In the genomic region with DNA sequence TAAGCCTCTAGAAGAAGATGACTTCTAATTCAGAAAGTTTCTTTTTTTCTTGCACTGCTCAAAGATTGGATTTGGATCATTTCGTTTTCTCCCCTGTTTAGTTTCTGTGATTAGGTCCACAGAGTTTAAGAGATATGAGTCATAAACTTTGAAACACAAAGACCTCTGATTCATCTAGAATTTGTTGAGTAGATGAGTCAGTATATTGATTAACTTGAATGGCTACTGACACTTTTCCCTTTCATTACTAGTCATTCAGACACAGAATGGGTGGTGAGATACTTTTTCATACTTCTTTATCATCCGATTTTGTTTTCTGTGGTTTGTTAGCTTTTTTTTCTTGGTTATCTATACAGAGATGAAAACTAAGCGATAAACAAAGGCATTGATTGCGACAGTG, we compare ENCODE assay signal across 11 cellular contexts. TPM values are rescaled to one million over a fixed set of nuclear protein-coding genes. Genes with fewer than 3 reads are reported as not detected.
DNase-seq lines count a peak whose midpoint lies in the region; ATAC-seq, FAIRE-seq and TF ChIP-seq lines count a peak whose summit lies in the region.
"Had no signal": no experiment of that assay in that cellular context is flagged by ENCODE, and none has a peak within 500 bp of the region (broad histone marks: within the 10 kb centered on the region; RNA-seq: fewer than 3 reads in every experiment).

No MANE protein-coding gene starts in this region.

- H3K36me3 ChIP-seq in pancreas (no peaks in the 10 kb centered on the region), transverse colon (no peaks in the 10 kb centered on the region)

- FAIRE-seq in pancreas (lab: Jason Lieb, UNC): peak; percentile 34

- peaks cover 4% of the 10 kb centered on the region for H3K27me3 Mint-ChIP-seq in activated CD4-positive, alpha-beta T cell treated with anti-CD3 and anti-CD28 coated beads for 36 hours
- no peaks in the 10 kb centered on the region for H3K27me3 Mint-ChIP-seq in T-helper 17 cell

- in situ Hi-C loops in transverse colon (cut with MboI; ENCODE audit: low pct_ligation_motif_present in 1 of 4, low pct_unique_long_range_greater_than_20kb in 1 of 4, low sequenced_read_pairs in 3 of 4): no loop called here

- TF ChIP-seq EP300 in transverse colon (IDR thresholded peaks at IDR 0.05; ENCODE audit: low read depth): no peak

- H3K9me3 ChIP-seq in pancreas: no peaks in the 10 kb centered on the region
- H3K9me3 ChIP-seq in T-helper 17 cell (ENCODE audit: control insufficient read depth, low read length, poor library complexity, severe bottlenecking): no peaks in the 10 kb centered on the region
- H3K9me3 ChIP-seq in transverse colon: no peaks in the 10 kb centered on the region

- no peak overlapping the region for H3K27ac Mint-ChIP-seq in activated CD4-positive, alpha-beta T cell treated with anti-CD3 and anti-CD28 coated beads for 36 hours
- no peak overlapping the region for H3K27ac Mint-ChIP-seq in T-helper 17 cell
- H3K27ac Mint-ChIP-seq: activated naive CD4-positive, alpha-beta T cell treated with anti-CD3 and anti-CD28 coated beads for 36 hours; GM23338 had no signal

- CTCF ChIA-PET in activated CD4-positive, alpha-beta T cell treated with anti-CD3 and anti-CD28 coated beads for 36 hours (lab: Charles Lee): no interaction called here

- H3K27me3 ChIP-seq in pancreas (peaks cover 0 to 22% (median 0%) of the 10 kb centered on the region in 4 donors), transverse colon (no peaks in the 10 kb centered on the region)

- no peak for DNase-seq in activated CD4-positive, alpha-beta T cell treated with anti-CD3 and anti-CD28 coated beads for 36 hours
- DNase-seq in activated CD4-positive, alpha-beta T cell treated with anti-CD3 and anti-CD28 coated beads for 1 hour: no peak
- DNase-seq in pancreas: no peak
- DNase-seq in T-helper 17 cell: no peak
- no peak for DNase-seq in transverse colon
- DNase-seq in dedifferentiated amniotic fluid mesenchymal stem cell (ENCODE audit: extremely low spot score): no peak
- DNase-seq: activated naive CD4-positive, alpha-beta T cell treated with anti-CD3 and anti-CD28 coated beads for 36 hours; DND-41 had no signal

- TF ChIP-seq POLR2A in transverse colon (IDR thresholded peaks at IDR 0.05): no peak

- H3K4me1 ChIP-seq in pancreas (no peaks in the 10 kb centered on the region), transverse colon (no peaks in the 10 kb centered on the region)

- peak; percentile 89 for ATAC-seq in activated CD4-positive, alpha-beta T cell treated with anti-CD3 and anti-CD28 coated beads for 36 hours
- peak; percentile 85 for ATAC-seq in GM21786 (IDR thresholded peaks at IDR 0.05; ENCODE audit: unreplicated experiment)
- peak; percentile 98 for ATAC-seq in HG03432 (IDR thresholded peaks at IDR 0.05; ENCODE audit: unreplicated experiment)
- ATAC-seq in pancreas: no peak
- no peak for ATAC-seq in T-helper 17 cell
- ATAC-seq: GM23338 had no signal

- H3K4me3 ChIP-seq in pancreas (no peak overlapping the region), transverse colon (no peak overlapping the region)
- H3K4me3 ChIP-seq: GM23338 had no signal

- H3K9me3 Mint-ChIP-seq in activated CD4-positive, alpha-beta T cell treated with anti-CD3 and anti-CD28 coated beads for 36 hours (ENCODE audit: low read depth): peaks cover 3% of the 10 kb centered on the region
- H3K9me3 Mint-ChIP-seq: activated naive CD4-positive, alpha-beta T cell treated with anti-CD3 and anti-CD28 coated beads for 36 hours; GM23338 had no signal

- no peak overlapping the region for H3K27ac ChIP-seq in pancreas
- H3K27ac ChIP-seq in transverse colon: no peak overlapping the region

- H3K4me3 Mint-ChIP-seq in activated CD4-positive, alpha-beta T cell treated with anti-CD3 and anti-CD28 coated beads for 36 hours: no peak overlapping the region
- H3K4me3 Mint-ChIP-seq in T-helper 17 cell: no peak overlapping the region
- H3K4me3 Mint-ChIP-seq: activated naive CD4-positive, alpha-beta T cell treated with anti-CD3 and anti-CD28 coated beads for 36 hours; GM23338 had no signal

- TF ChIP-seq CTCF in pancreas (IDR thresholded peaks at IDR 0.05) (no peak), transverse colon (IDR thresholded peaks at IDR 0.05) (no peak)

- H3K36me3 Mint-ChIP-seq in activated CD4-positive, alpha-beta T cell treated with anti-CD3 and anti-CD28 coated beads for 36 hours (ENCODE audit: low read depth): no peaks in the 10 kb centered on the region
- peaks cover 4% of the 10 kb centered on the region for H3K36me3 Mint-ChIP-seq in T-helper 17 cell (ENCODE audit: low read depth)

- intact Hi-C loops in activated CD4-positive, alpha-beta T cell treated with anti-CD3 and anti-CD28 coated beads for 36 hours (cut with DNase I, micrococcal nuclease): loop anchor here (1.0 to 5.0 kb wide), 5 partner anchors 35 to 184 kb away; a partner anchor contains a TSS
- intact Hi-C loops in pancreas (cut with DNase I): no loop called here
- intact Hi-C loops in transverse colon (cut with DNase I; ENCODE audit: low total_unique reads): no loop called here

- WGBS in pancreas, 2 donors: 42 to 46% methylated on average over 4 of the region's 4 CpGs
- WGBS in transverse colon (ENCODE audit: low coverage in 1 of 2), 2 donors: 52 to 53% methylated on average over 3 to 4 of the region's 4 CpGs

- H3K4me1 Mint-ChIP-seq in activated CD4-positive, alpha-beta T cell treated with anti-CD3 and anti-CD28 coated beads for 36 hours: peaks cover 17% of the 10 kb centered on the region
- H3K4me1 Mint-ChIP-seq in T-helper 17 cell: no peaks in the 10 kb centered on the region
- H3K4me1 Mint-ChIP-seq: GM23338 had no signal

- POLR2A ChIA-PET in activated CD4-positive, alpha-beta T cell treated with anti-CD3 and anti-CD28 coated beads for 36 hours (lab: Charles Lee): interaction anchor here (0.7 kb wide), 1 partner anchor 257 kb away, joined by 4 read pairs; no protein-coding TSS in a partner anchor

RNA-seq across cellular contexts. Expression of a gene that starts 34.1 kb away (rescaled TPM):
- 1 to 10 TPM; 1.3 to 2.2 TPM for total RNA-seq in activated CD4-positive, alpha-beta T cell treated with anti-CD3 and anti-CD28 coated beads for 36 hours
- total RNA-seq in pancreas (under 1 TPM; 0.04 to 0.93 (median 0.53) TPM), T-helper 17 cell (under 1 TPM; 0.31 to 0.90 TPM), transverse colon (under 1 TPM in 2 of 4 donors, not detected in 2; 0.27 to 0.32 TPM)
- polyA plus RNA-seq in pancreas: under 1 TPM; 0.15 to 0.16 TPM

Comparison
In these comparisons a context has a peak if more than half of its experiments do, and no peak if none do; other contexts are left out.
1. ATAC-seq: peak in activated CD4-positive, alpha-beta T cell treated with anti-CD3 and anti-CD28 coated beads for 36 hours (single experiment), GM21786 (single experiment) and HG03432 (single experiment); none in pancreas (0 of 4) and T-helper 17 cell (single experiment).
2. intact Hi-C loops: an anchor here in activated CD4-positive, alpha-beta T cell treated with anti-CD3 and anti-CD28 coated beads for 36 hours (1.0 to 5.0 kb wide); none called in pancreas and transverse colon.